Comparison of ENCODE assay signal across 7 cellular contexts in genomic region chr15:97955529-97955928, GRCh38.
"Had no signal": no experiment of that assay in that cellular context is flagged by ENCODE, and none has a peak within 500 bp of the region (broad histone marks: within the 10 kb centered on the region; RNA-seq: fewer than 3 reads in every experiment).

No MANE protein-coding gene starts in this region.

- H3K4me3 ChIP-seq: GM23248, HAP-1 had no signal

- H3K27ac ChIP-seq: GM23248 had no signal

- H2AFZ ChIP-seq: GM23248 had no signal

- H3K9ac ChIP-seq: GM23248 had no signal

- H3K9me3 ChIP-seq: HAP-1 had no signal

- DNase-seq: GM23248, GOT3, H7, IMR-90, KBM-7 had no signal

- ATAC-seq: HCT116 had no signal

- H3K36me3 ChIP-seq: HAP-1 had no signal
